1 cellular context compared by ENCODE assay signal in the genomic region with DNA sequence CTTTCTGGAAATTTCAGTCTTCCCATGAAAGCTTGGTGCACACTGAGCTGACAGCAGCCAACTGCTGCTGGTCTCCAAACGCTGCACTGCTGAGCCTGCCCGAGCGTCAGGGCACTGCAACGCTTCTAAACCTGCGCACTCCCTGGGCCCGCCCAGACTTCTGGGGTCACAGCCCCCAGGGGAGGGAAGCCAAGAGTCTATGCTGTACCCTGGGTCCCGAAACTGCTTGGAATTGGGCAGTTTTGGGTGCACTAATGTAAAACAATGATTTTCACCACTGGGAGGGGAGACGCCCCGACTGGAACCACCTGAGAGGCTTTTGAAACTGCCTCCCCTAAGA.
TF ChIP-seq lines count a peak whose summit lies in the region.

No MANE protein-coding gene starts in this region.

TF ChIP-seq in IMR-90, 13 proteins besides CTCF, POLR2A, EP300 and RAD21 (continued from another document):
- TF ChIP-seq ELK1 (IDR thresholded peaks at IDR 0.05; ENCODE audit: borderline replicate concordance, low read depth, low read length) (no peak), FOS (IDR thresholded peaks at IDR 0.05; ENCODE audit: low read depth, low read length) (no peak), SMC3 (IDR thresholded peaks at IDR 0.05; ENCODE audit: low read depth, low read length) (no peak), CEBPB (IDR thresholded peaks at IDR 0.05; ENCODE audit: low read depth, low read length) (no peak), NFE2L2 (IDR thresholded peaks at IDR 0.05; ENCODE audit: low read depth, low read length) (no peak), BHLHE40 (IDR thresholded peaks at IDR 0.05; ENCODE audit: low read depth, low read length) (no peak), RCOR1 (IDR thresholded peaks at IDR 0.05; ENCODE audit: insufficient replicate concordance, low read length) (no peak), MXI1 (IDR thresholded peaks at IDR 0.05; ENCODE audit: borderline replicate concordance, low read depth, low read length) (no peak)
- TF ChIP-seq, protein P1, sequence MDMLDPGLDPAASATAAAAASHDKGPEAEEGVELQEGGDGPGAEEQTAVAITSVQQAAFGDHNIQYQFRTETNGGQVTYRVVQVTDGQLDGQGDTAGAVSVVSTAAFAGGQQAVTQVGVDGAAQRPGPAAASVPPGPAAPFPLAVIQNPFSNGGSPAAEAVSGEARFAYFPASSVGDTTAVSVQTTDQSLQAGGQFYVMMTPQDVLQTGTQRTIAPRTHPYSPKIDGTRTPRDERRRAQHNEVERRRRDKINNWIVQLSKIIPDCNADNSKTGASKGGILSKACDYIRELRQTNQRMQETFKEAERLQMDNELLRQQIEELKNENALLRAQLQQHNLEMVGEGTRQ (IDR thresholded peaks at IDR 0.05; ENCODE audit: low read depth, low read length): no peak
